ENCODE assay signal across 1 cellular context in the genomic region with DNA sequence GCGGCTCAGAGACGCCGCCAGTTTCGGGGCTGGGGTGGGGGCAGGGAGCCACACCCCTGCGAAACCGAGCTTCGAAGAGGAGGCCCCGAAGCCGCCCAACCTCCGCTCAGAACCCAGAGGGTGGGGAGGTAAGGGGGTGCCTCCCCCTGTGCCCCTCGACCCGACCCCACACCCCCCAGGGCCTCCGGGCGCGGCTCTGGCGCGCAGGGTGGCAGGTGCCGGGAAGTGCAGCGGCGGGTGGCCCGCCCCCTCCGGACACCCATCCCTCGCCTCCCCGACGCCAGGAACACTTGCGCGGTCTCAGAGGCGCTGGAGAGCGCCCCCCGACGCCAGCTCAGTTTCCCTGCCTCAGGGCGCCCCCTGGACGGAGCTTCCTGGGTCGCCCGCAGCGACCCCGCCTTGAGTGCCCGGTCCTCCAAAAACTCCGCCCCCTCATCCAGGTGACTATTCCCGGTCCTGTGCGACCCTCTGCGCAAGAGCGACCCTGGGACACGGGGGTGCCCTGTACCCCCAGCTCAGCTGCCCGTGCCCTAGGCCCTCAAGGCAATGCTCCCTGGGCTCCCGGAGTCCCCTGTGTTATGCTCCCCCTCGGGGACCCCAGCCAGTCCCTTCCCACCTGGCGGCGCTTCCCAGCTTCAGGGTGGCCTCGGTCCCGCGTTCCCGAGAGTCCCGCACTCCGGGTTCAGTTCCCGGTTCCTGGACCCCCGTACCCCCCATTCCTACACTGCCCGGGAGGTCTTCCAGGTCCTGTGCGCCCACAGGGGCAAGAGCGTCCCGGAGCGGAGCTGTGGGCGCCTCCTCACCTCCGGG.
TF ChIP-seq lines count a peak whose summit lies in the region.

No MANE protein-coding gene starts in this region.

TF ChIP-seq in HepG2, 621 proteins besides CTCF, POLR2A, EP300 and RAD21 (continued from another document and continues in another):
- TF ChIP-seq, protein P1, sequence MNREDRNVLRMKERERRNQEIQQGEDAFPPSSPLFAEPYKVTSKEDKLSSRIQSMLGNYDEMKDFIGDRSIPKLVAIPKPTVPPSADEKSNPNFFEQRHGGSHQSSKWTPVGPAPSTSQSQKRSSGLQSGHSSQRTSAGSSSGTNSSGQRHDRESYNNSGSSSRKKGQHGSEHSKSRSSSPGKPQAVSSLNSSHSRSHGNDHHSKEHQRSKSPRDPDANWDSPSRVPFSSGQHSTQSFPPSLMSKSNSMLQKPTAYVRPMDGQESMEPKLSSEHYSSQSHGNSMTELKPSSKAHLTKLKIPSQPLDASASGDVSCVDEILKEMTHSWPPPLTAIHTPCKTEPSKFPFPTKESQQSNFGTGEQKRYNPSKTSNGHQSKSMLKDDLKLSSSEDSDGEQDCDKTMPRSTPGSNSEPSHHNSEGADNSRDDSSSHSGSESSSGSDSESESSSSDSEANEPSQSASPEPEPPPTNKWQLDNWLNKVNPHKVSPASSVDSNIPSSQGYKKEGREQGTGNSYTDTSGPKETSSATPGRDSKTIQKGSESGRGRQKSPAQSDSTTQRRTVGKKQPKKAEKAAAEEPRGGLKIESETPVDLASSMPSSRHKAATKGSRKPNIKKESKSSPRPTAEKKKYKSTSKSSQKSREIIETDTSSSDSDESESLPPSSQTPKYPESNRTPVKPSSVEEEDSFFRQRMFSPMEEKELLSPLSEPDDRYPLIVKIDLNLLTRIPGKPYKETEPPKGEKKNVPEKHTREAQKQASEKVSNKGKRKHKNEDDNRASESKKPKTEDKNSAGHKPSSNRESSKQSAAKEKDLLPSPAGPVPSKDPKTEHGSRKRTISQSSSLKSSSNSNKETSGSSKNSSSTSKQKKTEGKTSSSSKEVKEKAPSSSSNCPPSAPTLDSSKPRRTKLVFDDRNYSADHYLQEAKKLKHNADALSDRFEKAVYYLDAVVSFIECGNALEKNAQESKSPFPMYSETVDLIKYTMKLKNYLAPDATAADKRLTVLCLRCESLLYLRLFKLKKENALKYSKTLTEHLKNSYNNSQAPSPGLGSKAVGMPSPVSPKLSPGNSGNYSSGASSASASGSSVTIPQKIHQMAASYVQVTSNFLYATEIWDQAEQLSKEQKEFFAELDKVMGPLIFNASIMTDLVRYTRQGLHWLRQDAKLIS (CRISPR knock-in tag; IDR thresholded peaks at IDR 0.05): no peak
- TF ChIP-seq, protein P2, sequence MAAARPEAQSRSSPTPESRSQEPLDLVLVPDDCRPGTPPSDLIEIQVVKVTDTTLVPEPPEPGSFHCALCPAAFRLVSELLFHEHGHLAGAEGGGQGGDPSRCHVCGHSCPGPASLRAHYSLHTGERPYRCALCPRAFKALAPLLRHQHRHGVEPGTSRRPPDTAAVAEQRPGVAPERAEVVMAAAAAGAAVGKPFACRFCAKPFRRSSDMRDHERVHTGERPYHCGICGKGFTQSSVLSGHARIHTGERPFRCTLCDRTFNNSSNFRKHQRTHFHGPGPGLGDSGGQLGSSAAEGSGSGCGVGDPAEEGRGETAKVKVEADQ (CRISPR knock-in tag; IDR thresholded peaks at IDR 0.05; ENCODE audit: borderline replicate concordance): no peak
- TF ChIP-seq ZNF782 (CRISPR knock-in tag; IDR thresholded peaks at IDR 0.05; ENCODE audit: borderline replicate concordance) (no peak; the same call in 1 of the 2 replicates), NR3C1 (CRISPR knock-in tag; IDR thresholded peaks at IDR 0.05) (no peak), ZNF777 (CRISPR knock-in tag; IDR thresholded peaks at IDR 0.05) (peak; percentile 98), ZNF253 (CRISPR knock-in tag; IDR thresholded peaks at IDR 0.05; ENCODE audit: borderline replicate concordance) (no peak), HNRNPUL1 (IDR thresholded peaks at IDR 0.05; ENCODE audit: low read depth, low read length) (no peak), ISL2 (CRISPR knock-in tag; IDR thresholded peaks at IDR 0.05) (peak; percentile 42; the same call in 1 of the 2 replicates), HES4 (CRISPR knock-in tag; IDR thresholded peaks at IDR 0.05; ENCODE audit: borderline replicate concordance) (no peak), SRSF4 (IDR thresholded peaks at IDR 0.05; ENCODE audit: low read depth, low read length, poor library complexity, severe bottlenecking) (no peak), CBX2 (IDR thresholded peaks at IDR 0.05; ENCODE audit: low read depth, low read length) (no peak), CBX2 (CRISPR knock-in tag; IDR thresholded peaks at IDR 0.05; ENCODE audit: low read depth) (peak; percentile 54; the same call in 1 of the 2 replicates), MZF1 (CRISPR knock-in tag; IDR thresholded peaks at IDR 0.05; ENCODE audit: borderline replicate concordance) (peak; percentile 30; the same call in 1 of the 2 replicates), HNRNPK (IDR thresholded peaks at IDR 0.05; ENCODE audit: low read depth, low read length, poor library complexity, severe bottlenecking) (peak; percentile 83), ZSCAN22 (CRISPR knock-in tag; IDR thresholded peaks at IDR 0.05) (peak; percentile 20; the same call in 1 of the 2 replicates), CREM (IDR thresholded peaks at IDR 0.05) (no peak), CREM (CRISPR knock-in tag; IDR thresholded peaks at IDR 0.05) (no peak), RXRA (CRISPR knock-in tag; IDR thresholded peaks at IDR 0.05) (0 out of 2 replicates have a peak, but pooled peaks have one; percentile 44), TP53 (CRISPR knock-in tag; conservative IDR thresholded peaks at IDR 0.05) (no peak), GABPB1 (CRISPR knock-in tag; IDR thresholded peaks at IDR 0.05) (peak; percentile 68; the same call in 1 of the 2 replicates), SATB2 (CRISPR knock-in tag; IDR thresholded peaks at IDR 0.05) (0 out of 2 replicates have a peak, but pooled peaks have one; percentile 20), KAT8 (CRISPR knock-in tag; IDR thresholded peaks at IDR 0.05) (peak; percentile 54; the same call in 1 of the 2 replicates), ZNF225 (CRISPR knock-in tag; IDR thresholded peaks at IDR 0.05) (no peak), ZNF83 (CRISPR knock-in tag; IDR thresholded peaks at IDR 0.05; ENCODE audit: borderline replicate concordance) (no peak; the same call in 1 of the 2 replicates), MXD4 (CRISPR knock-in tag; IDR thresholded peaks at IDR 0.05) (no peak), RFXANK (CRISPR knock-in tag; IDR thresholded peaks at IDR 0.05) (no peak; the same call in 1 of the 2 replicates), KAT2B (IDR thresholded peaks at IDR 0.05; ENCODE audit: borderline replicate concordance, low read depth, low read length) (no peak), PAF1 (CRISPR knock-in tag; IDR thresholded peaks at IDR 0.05) (no peak), HIVEP1 (CRISPR knock-in tag; IDR thresholded peaks at IDR 0.05) (no peak), ARNT (IDR thresholded peaks at IDR 0.05) (no peak), ZNF367 (CRISPR knock-in tag; IDR thresholded peaks at IDR 0.05; ENCODE audit: borderline replicate concordance) (no peak), ZSCAN25 (CRISPR knock-in tag; IDR thresholded peaks at IDR 0.05) (no peak; the same call in 1 of the 2 replicates), LCORL (IDR thresholded peaks at IDR 0.05) (no peak), LCORL (CRISPR knock-in tag; IDR thresholded peaks at IDR 0.05) (peak; percentile 71), ZNF264 (CRISPR knock-in tag; IDR thresholded peaks at IDR 0.05) (0 out of 2 replicates have a peak, but pooled peaks have one; percentile 22), POLR2G (IDR thresholded peaks at IDR 0.05; ENCODE audit: low read depth, low read length) (no peak)
- TF ChIP-seq, protein P3, sequence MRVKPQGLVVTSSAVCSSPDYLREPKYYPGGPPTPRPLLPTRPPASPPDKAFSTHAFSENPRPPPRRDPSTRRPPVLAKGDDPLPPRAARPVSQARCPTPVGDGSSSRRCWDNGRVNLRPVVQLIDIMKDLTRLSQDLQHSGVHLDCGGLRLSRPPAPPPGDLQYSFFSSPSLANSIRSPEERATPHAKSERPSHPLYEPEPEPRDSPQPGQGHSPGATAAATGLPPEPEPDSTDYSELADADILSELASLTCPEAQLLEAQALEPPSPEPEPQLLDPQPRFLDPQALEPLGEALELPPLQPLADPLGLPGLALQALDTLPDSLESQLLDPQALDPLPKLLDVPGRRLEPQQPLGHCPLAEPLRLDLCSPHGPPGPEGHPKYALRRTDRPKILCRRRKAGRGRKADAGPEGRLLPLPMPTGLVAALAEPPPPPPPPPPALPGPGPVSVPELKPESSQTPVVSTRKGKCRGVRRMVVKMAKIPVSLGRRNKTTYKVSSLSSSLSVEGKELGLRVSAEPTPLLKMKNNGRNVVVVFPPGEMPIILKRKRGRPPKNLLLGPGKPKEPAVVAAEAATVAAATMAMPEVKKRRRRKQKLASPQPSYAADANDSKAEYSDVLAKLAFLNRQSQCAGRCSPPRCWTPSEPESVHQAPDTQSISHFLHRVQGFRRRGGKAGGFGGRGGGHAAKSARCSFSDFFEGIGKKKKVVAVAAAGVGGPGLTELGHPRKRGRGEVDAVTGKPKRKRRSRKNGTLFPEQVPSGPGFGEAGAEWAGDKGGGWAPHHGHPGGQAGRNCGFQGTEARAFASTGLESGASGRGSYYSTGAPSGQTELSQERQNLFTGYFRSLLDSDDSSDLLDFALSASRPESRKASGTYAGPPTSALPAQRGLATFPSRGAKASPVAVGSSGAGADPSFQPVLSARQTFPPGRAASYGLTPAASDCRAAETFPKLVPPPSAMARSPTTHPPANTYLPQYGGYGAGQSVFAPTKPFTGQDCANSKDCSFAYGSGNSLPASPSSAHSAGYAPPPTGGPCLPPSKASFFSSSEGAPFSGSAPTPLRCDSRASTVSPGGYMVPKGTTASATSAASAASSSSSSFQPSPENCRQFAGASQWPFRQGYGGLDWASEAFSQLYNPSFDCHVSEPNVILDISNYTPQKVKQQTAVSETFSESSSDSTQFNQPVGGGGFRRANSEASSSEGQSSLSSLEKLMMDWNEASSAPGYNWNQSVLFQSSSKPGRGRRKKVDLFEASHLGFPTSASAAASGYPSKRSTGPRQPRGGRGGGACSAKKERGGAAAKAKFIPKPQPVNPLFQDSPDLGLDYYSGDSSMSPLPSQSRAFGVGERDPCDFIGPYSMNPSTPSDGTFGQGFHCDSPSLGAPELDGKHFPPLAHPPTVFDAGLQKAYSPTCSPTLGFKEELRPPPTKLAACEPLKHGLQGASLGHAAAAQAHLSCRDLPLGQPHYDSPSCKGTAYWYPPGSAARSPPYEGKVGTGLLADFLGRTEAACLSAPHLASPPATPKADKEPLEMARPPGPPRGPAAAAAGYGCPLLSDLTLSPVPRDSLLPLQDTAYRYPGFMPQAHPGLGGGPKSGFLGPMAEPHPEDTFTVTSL (CRISPR knock-in tag; IDR thresholded peaks at IDR 0.05; ENCODE audit: borderline replicate concordance): 0 out of 2 replicates have a peak, but pooled peaks have one; percentile 65
- TF ChIP-seq, protein P4, sequence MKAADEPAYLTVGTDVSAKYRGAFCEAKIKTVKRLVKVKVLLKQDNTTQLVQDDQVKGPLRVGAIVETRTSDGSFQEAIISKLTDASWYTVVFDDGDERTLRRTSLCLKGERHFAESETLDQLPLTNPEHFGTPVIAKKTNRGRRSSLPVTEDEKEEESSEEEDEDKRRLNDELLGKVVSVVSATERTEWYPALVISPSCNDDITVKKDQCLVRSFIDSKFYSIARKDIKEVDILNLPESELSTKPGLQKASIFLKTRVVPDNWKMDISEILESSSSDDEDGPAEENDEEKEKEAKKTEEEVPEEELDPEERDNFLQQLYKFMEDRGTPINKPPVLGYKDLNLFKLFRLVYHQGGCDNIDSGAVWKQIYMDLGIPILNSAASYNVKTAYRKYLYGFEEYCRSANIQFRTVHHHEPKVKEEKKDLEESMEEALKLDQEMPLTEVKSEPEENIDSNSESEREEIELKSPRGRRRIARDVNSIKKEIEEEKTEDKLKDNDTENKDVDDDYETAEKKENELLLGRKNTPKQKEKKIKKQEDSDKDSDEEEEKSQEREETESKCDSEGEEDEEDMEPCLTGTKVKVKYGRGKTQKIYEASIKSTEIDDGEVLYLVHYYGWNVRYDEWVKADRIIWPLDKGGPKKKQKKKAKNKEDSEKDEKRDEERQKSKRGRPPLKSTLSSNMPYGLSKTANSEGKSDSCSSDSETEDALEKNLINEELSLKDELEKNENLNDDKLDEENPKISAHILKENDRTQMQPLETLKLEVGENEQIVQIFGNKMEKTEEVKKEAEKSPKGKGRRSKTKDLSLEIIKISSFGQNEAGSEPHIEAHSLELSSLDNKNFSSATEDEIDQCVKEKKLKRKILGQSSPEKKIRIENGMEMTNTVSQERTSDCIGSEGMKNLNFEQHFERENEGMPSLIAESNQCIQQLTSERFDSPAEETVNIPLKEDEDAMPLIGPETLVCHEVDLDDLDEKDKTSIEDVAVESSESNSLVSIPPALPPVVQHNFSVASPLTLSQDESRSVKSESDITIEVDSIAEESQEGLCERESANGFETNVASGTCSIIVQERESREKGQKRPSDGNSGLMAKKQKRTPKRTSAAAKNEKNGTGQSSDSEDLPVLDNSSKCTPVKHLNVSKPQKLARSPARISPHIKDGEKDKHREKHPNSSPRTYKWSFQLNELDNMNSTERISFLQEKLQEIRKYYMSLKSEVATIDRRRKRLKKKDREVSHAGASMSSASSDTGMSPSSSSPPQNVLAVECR (CRISPR knock-in tag; IDR thresholded peaks at IDR 0.05; ENCODE audit: borderline replicate concordance): peak; percentile 37
- TF ChIP-seq, protein P5, sequence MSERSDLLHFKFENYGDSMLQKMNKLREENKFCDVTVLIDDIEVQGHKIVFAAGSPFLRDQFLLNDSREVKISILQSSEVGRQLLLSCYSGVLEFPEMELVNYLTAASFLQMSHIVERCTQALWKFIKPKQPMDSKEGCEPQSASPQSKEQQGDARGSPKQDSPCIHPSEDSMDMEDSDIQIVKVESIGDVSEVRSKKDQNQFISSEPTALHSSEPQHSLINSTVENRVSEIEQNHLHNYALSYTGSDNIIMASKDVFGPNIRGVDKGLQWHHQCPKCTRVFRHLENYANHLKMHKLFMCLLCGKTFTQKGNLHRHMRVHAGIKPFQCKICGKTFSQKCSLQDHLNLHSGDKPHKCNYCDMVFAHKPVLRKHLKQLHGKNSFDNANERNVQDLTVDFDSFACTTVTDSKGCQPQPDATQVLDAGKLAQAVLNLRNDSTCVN (CRISPR knock-in tag; IDR thresholded peaks at IDR 0.05; ENCODE audit: borderline replicate concordance): no peak
- TF ChIP-seq, protein P6, sequence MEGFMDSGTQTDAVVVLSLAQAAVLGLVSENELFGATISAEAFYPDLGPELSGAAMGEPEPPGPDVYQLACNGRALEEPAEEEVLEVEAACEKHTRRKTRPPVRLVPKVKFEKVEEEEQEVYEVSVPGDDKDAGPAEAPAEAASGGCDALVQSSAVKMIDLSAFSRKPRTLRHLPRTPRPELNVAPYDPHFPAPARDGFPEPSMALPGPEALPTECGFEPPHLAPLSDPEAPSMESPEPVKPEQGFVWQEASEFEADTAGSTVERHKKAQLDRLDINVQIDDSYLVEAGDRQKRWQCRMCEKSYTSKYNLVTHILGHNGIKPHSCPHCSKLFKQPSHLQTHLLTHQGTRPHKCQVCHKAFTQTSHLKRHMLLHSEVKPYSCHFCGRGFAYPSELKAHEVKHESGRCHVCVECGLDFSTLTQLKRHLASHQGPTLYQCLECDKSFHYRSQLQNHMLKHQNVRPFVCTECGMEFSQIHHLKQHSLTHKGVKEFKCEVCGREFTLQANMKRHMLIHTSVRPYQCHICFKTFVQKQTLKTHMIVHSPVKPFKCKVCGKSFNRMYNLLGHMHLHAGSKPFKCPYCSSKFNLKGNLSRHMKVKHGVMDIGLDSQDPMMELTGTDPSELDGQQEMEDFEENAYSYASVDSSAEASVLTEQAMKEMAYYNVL (CRISPR knock-in tag; IDR thresholded peaks at IDR 0.05; ENCODE audit: borderline replicate concordance): no peak; the same call in 1 of the 2 replicates
- TF ChIP-seq, protein P7, sequence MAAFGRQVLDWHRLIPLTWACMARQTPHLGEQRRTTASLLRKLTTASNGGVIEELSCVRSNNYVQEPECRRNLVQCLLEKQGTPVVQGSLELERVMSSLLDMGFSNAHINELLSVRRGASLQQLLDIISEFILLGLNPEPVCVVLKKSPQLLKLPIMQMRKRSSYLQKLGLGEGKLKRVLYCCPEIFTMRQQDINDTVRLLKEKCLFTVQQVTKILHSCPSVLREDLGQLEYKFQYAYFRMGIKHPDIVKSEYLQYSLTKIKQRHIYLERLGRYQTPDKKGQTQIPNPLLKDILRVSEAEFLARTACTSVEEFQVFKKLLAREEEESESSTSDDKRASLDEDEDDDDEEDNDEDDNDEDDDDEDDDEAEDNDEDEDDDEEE (CRISPR knock-in tag; IDR thresholded peaks at IDR 0.05): peak; percentile 78; the same call in 1 of the 2 replicates
